Comparison of ENCODE assay signal across 21 cellular contexts in genomic region chr19:16737909-16738308, GRCh38. TPM values are rescaled to one million over a fixed set of nuclear protein-coding genes. Genes with fewer than 3 reads are reported as not detected.
DNase-seq lines count a peak whose midpoint lies in the region; TF ChIP-seq lines count a peak whose summit lies in the region.
"Had no signal": no experiment of that assay in that cellular context is flagged by ENCODE, and none has a peak within 500 bp of the region (broad histone marks: within the 10 kb centered on the region; RNA-seq: fewer than 3 reads in every experiment).

No MANE protein-coding gene starts in this region.

- WGBS in prostate gland = 52% methylated on average over 4 of the region's 4 CpGs

- peak overlapping the region; percentile 34 to 73 for H3K27ac ChIP-seq in prostate gland
- H3K27ac ChIP-seq: esophagus muscularis mucosa, sigmoid colon, thyroid gland had no signal

- intact Hi-C loops in prostate gland (cut with DNase I) = loop anchor here (10.0 kb wide), 1 partner anchor 87 kb away; the partner anchor contains the start of gene SIN3B

- CTCF ChIA-PET in activated naive CD4-positive, alpha-beta T cell treated with anti-CD3 and anti-CD28 coated beads, Interleukin-2, amount 10 ng/mL, durations not matched to agents 7 days and 5 days (lab: Charles Lee) = no interaction called here

- in situ Hi-C loops in G401 (cut with HindIII; ENCODE audit: low sequenced_read_pairs) = no loop called here

- H3K4me1 ChIP-seq in prostate gland (replicated peaks) = peaks cover 2% of the 10 kb centered on the region

- no peaks in the 10 kb centered on the region for H3K9me3 Mint-ChIP-seq in activated naive CD4-positive, alpha-beta T cell treated with anti-CD3 and anti-CD28 coated beads, Interleukin-2, amount 10 ng/mL, durations not matched to agents 7 days and 5 days
- H3K9me3 Mint-ChIP-seq: mesothelial cell of epicardium had no signal

- no peaks in the 10 kb centered on the region for H3K9me3 ChIP-seq in prostate gland
- H3K9me3 ChIP-seq: esophagus muscularis mucosa, sigmoid colon, thyroid gland had no signal

- H3K4me3 Mint-ChIP-seq in activated naive CD4-positive, alpha-beta T cell treated with anti-CD3 and anti-CD28 coated beads, Interleukin-2, amount 10 ng/mL, durations not matched to agents 7 days and 5 days = no peak overlapping the region
- H3K4me3 Mint-ChIP-seq: dendritic cell treated with granulocyte-macrophage colony-stimulating factor and Interleukin-4, amounts not matched to agents 40 ng/mL and 50 ng/mL, for 4 days; GM23338; mesothelial cell of epicardium had no signal

- H3K27me3 Mint-ChIP-seq in activated naive CD4-positive, alpha-beta T cell treated with anti-CD3 and anti-CD28 coated beads, Interleukin-2, amount 10 ng/mL, durations not matched to agents 7 days and 5 days = peaks cover 17% of the 10 kb centered on the region

- no peak for TF ChIP-seq POLR2A in prostate gland (IDR thresholded peaks at IDR 0.05)

- H3K4me3 ChIP-seq in choroid plexus epithelial cell (ENCODE audit: low read depth, low read length) = no peak overlapping the region
- no peak overlapping the region for H3K4me3 ChIP-seq in prostate gland
- H3K4me3 ChIP-seq: esophagus muscularis mucosa, GM23338, sigmoid colon, thyroid gland had no signal

- DNase-seq in NCI-H1092 treated with DMSO at 0.1 percent for 48 hours (lab: John Stamatoyannopoulos, UW) (peak; percentile 71), NCI-H2196 treated with DMSO at 0.1 percent for 48 hours (lab: John Stamatoyannopoulos, UW; ENCODE audit: unreplicated experiment) (peak; percentile 44), choroid plexus epithelial cell (ENCODE audit: low read depth) (peak; percentile 13), prostate gland (ENCODE audit: low spot score) (peak; percentile 59), G401 (ENCODE audit: low spot score) (no peak)
- DNase-seq in stimulated activated naive CD4-positive, alpha-beta T cell treated with Interleukin-2 at 50 U/mL for 16 hours (lab: John Stamatoyannopoulos, UW) = no peak
- no peak for DNase-seq in activated naive CD4-positive, alpha-beta T cell treated with anti-CD3 and anti-CD28 coated beads, Interleukin-2, amount 10 ng/mL, durations not matched to agents 7 days and 5 days
- DNase-seq: activated CD4-positive, CD25-positive, alpha-beta regulatory T cell; activated gamma-delta T cell treated with Interleukin-2 at 50 U/mL for 16 hours; aorta; DND-41; kidney glomerular epithelial cell; NK-92 treated with Interleukin-12 subunit alpha and Interleukin-12 subunit beta, amount 100 ng/mL, for 24 hours; sigmoid colon; stimulated activated CD4-positive, alpha-beta T cell treated with anti-CD3 and anti-CD28 coated beads, Interleukin-4, amount 100 ng/mL, for 24 hours; T-helper 1 cell; thyroid gland had no signal

- no peaks in the 10 kb centered on the region for H3K36me3 ChIP-seq in prostate gland
- H3K36me3 ChIP-seq: esophagus muscularis mucosa, sigmoid colon, thyroid gland had no signal

- H3K27me3 ChIP-seq in prostate gland (replicated peaks; ENCODE audit: insufficient read depth) = no peaks in the 10 kb centered on the region
- H3K27me3 ChIP-seq: esophagus muscularis mucosa, thyroid gland had no signal

- H3K36me3 Mint-ChIP-seq in activated naive CD4-positive, alpha-beta T cell treated with anti-CD3 and anti-CD28 coated beads, Interleukin-2, amount 10 ng/mL, durations not matched to agents 7 days and 5 days = no peaks in the 10 kb centered on the region
- H3K36me3 Mint-ChIP-seq: mesothelial cell of epicardium had no signal

- no peak overlapping the region for H3K27ac Mint-ChIP-seq in activated naive CD4-positive, alpha-beta T cell treated with anti-CD3 and anti-CD28 coated beads, Interleukin-2, amount 10 ng/mL, durations not matched to agents 7 days and 5 days
- H3K27ac Mint-ChIP-seq: dendritic cell treated with granulocyte-macrophage colony-stimulating factor and Interleukin-4, amounts not matched to agents 40 ng/mL and 50 ng/mL, for 4 days; GM23338; mesothelial cell of epicardium had no signal

- H3K4me1 Mint-ChIP-seq in activated naive CD4-positive, alpha-beta T cell treated with anti-CD3 and anti-CD28 coated beads, Interleukin-2, amount 10 ng/mL, durations not matched to agents 7 days and 5 days = no peaks in the 10 kb centered on the region

- TF ChIP-seq CTCF in choroid plexus epithelial cell (conservative IDR thresholded peaks at IDR 0.05; ENCODE audit: low read depth, low read length) = no peak
- TF ChIP-seq CTCF in prostate gland (IDR thresholded peaks at IDR 0.05) = no peak

RNA-seq across cellular contexts. Expression of gene NWD1, which starts 18.3 kb away (rescaled TPM):
- total RNA-seq in prostate gland = 10 to 100 TPM; 15.8 to 41.3 TPM
- not detected in 2 replicates for total RNA-seq in G401 (2014; rRNA removed; shearing (Covaris generic))

Comparison
In these comparisons a context has a peak if more than half of its experiments do, and no peak if none do; other contexts are left out.
1. DNase-seq: peak in NCI-H1092 treated with DMSO at 0.1 percent for 48 hours (single experiment), NCI-H2196 treated with DMSO at 0.1 percent for 48 hours (single experiment), choroid plexus epithelial cell (single experiment) and prostate gland (single experiment); none in stimulated activated naive CD4-positive, alpha-beta T cell treated with Interleukin-2 at 50 U/mL for 16 hours (single experiment), G401 (single experiment) and activated naive CD4-positive, alpha-beta T cell treated with anti-CD3 and anti-CD28 coated beads, Interleukin-2, amount 10 ng/mL, durations not matched to agents 7 days and 5 days (single experiment).
2. RNA of gene NWD1, which starts 18.3 kb away (total RNA-seq): 15.8 to 41.3 TPM in prostate gland; not detected in G401; every median in the first group is over 10 times any median in the second.